ENCODE assay signal across 15 cellular contexts in the genomic region with DNA sequence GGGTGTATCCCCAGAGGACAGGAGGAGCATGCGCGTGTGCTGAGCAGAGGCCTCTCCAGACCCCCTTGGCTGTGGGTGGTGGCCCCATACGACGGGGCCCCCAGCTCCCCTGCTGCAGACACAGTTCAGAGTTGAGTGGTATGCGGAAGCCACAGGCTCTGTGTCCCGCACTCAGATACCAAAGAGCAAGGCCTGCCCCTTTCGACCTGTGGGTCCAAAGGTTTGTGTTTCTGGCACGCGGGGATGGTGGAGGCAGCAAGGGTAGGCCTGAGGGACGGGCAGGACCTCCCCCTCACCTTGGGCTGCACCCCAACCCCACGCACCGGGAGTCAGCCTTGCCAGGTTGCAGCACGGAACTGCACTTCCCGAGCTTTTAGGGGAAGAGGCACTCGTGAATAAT. TPM values are rescaled to one million over a fixed set of nuclear protein-coding genes. Genes with fewer than 3 reads are reported as not detected.
DNase-seq lines count a peak whose midpoint lies in the region; ATAC-seq and TF ChIP-seq lines count a peak whose summit lies in the region.
"Had no signal": no experiment of that assay in that cellular context is flagged by ENCODE, and none has a peak within 500 bp of the region (broad histone marks: within the 10 kb centered on the region; RNA-seq: fewer than 3 reads in every experiment).

Gene KCNAB2 (plus strand): TSS at position 328 of the 400 bp plus-strand sequence. CDS start 5,649 bp downstream, outside the sequence.

- peaks cover 5% of the 10 kb centered on the region for H3K4me1 Mint-ChIP-seq in activated CD4-positive, alpha-beta memory T cell treated with anti-CD3 and anti-CD28 coated beads for 36 hours (ENCODE audit: low read depth)

- no peak within 1 kb of the TSS for H3K4me3 Mint-ChIP-seq in activated CD4-positive, alpha-beta memory T cell treated with anti-CD3 and anti-CD28 coated beads for 36 hours
- H3K4me3 Mint-ChIP-seq: stimulated activated naive CD8-positive, alpha-beta T cell treated with anti-CD3 and anti-CD28 coated beads, Interleukin-15, Interleukin-2, amounts not matched to agents 100 ng/mL and 50 ng/mL, for 24 hours had no signal

- POLR2A ChIA-PET in activated CD4-positive, alpha-beta memory T cell treated with anti-CD3 and anti-CD28 coated beads for 36 hours (lab: Charles Lee), result no interaction called here

- CTCF ChIA-PET in activated CD4-positive, alpha-beta memory T cell treated with anti-CD3 and anti-CD28 coated beads for 36 hours (lab: Charles Lee), result no interaction called here

- no peak for ATAC-seq in sciatic nerve
- ATAC-seq in foreskin keratinocyte, result no peak
- ATAC-seq in GM18505 (IDR thresholded peaks at IDR 0.05; ENCODE audit: unreplicated experiment), result no peak

- no peak within 1 kb of the TSS for H3K27ac ChIP-seq in left ventricle myocardium inferior (replicated peaks)
- no peak within 1 kb of the TSS for H3K27ac ChIP-seq in foreskin keratinocyte
- H3K27ac ChIP-seq: 22Rv1, parathyroid adenoma had no signal

- no peak within 1 kb of the TSS for H3K4me3 ChIP-seq in left ventricle myocardium inferior

- H3K36me3 Mint-ChIP-seq in activated CD4-positive, alpha-beta memory T cell treated with anti-CD3 and anti-CD28 coated beads for 36 hours, result peaks cover 22% of the 10 kb centered on the region

- H3K4me1 ChIP-seq in left ventricle myocardium inferior (no peaks in the 10 kb centered on the region), foreskin keratinocyte (no peaks in the 10 kb centered on the region)
- H3K4me1 ChIP-seq: parathyroid adenoma had no signal

- DNase-seq in T-helper 1 cell (no peak), left ventricle myocardium inferior (no peak), sciatic nerve (ENCODE audit: low spot score) (no peak), foreskin keratinocyte (no peak), NCI-H1436 treated with DMSO at 0.1 percent for 48 hours (lab: John Stamatoyannopoulos, UW) (no peak)
- DNase-seq in activated CD4-positive, alpha-beta memory T cell treated with anti-CD3 and anti-CD28 coated beads for 36 hours, result no peak
- DNase-seq: activated naive CD4-positive, alpha-beta T cell treated with Interleukin-2 at 50 U/mL for 16 hours; DMS153; foreskin melanocyte; OCI-M1 had no signal

- no peaks in the 10 kb centered on the region for H3K27me3 Mint-ChIP-seq in activated CD4-positive, alpha-beta memory T cell treated with anti-CD3 and anti-CD28 coated beads for 36 hours
- H3K27me3 Mint-ChIP-seq: stimulated activated naive CD8-positive, alpha-beta T cell treated with anti-CD3 and anti-CD28 coated beads, Interleukin-15, Interleukin-2, amounts not matched to agents 100 ng/mL and 50 ng/mL, for 24 hours had no signal

- no peaks in the 10 kb centered on the region for H3K9me3 Mint-ChIP-seq in activated CD4-positive, alpha-beta memory T cell treated with anti-CD3 and anti-CD28 coated beads for 36 hours
- H3K9me3 Mint-ChIP-seq: stimulated activated naive CD8-positive, alpha-beta T cell treated with anti-CD3 and anti-CD28 coated beads, Interleukin-15, Interleukin-2, amounts not matched to agents 100 ng/mL and 50 ng/mL, for 24 hours had no signal

- intact Hi-C loops in T-helper 1 cell treated with Interleukin-12 subunit alpha and Interleukin-12 subunit beta and Interleukin-4 antibody, amounts not matched to agents 30 ng/mL and 1 ng/mL, for 36 hours (cut with micrococcal nuclease), result no loop called here
- intact Hi-C loops in activated CD4-positive, alpha-beta memory T cell treated with anti-CD3 and anti-CD28 coated beads for 36 hours (cut with micrococcal nuclease), result no loop called here
- intact Hi-C loops in left ventricle myocardium inferior (cut with micrococcal nuclease), result no loop called here
- intact Hi-C loops in sciatic nerve (cut with DNase I), result no loop called here

- TF ChIP-seq CTCF in left ventricle myocardium inferior (IDR thresholded peaks at IDR 0.05; ENCODE audit: borderline replicate concordance) (no peak), foreskin keratinocyte (conservative IDR thresholded peaks at IDR 0.05) (no peak)

- H3K36me3 ChIP-seq in left ventricle myocardium inferior, result peaks cover 15% of the 10 kb centered on the region

- H3K9me3 ChIP-seq in left ventricle myocardium inferior (replicated peaks), result no peaks in the 10 kb centered on the region

- no peak for TF ChIP-seq POLR2A in GM18505 (IDR thresholded peaks at IDR 0.05; ENCODE audit: borderline replicate concordance, extremely low read depth, insufficient read depth, insufficient read length)

- H3K27me3 ChIP-seq in left ventricle myocardium inferior (ENCODE audit: low read depth) (no peaks in the 10 kb centered on the region), foreskin keratinocyte (peaks cover 12% of the 10 kb centered on the region)

- no peak within 1 kb of the TSS for H3K27ac Mint-ChIP-seq in activated CD4-positive, alpha-beta memory T cell treated with anti-CD3 and anti-CD28 coated beads for 36 hours

RNA-seq across cellular contexts. Expression of gene KCNAB2, which starts in this region (rescaled TPM):
- total RNA-seq in T-helper 1 cell treated with Interleukin-12 subunit alpha and Interleukin-12 subunit beta and Interleukin-4 antibody, amounts not matched to agents 30 ng/mL and 1 ng/mL, for 36 hours, result 289 and 295 TPM in 2 replicates
- 100 to 1,000 TPM; 196 to 202 TPM for total RNA-seq in activated CD4-positive, alpha-beta memory T cell treated with anti-CD3 and anti-CD28 coated beads for 36 hours
- 31.0 TPM for total RNA-seq in left ventricle myocardium inferior
- 20.1 TPM for total RNA-seq in sciatic nerve
- 2.0 TPM in 2 replicates for total RNA-seq in foreskin keratinocyte
- polyA plus RNA-seq in foreskin keratinocyte, result 1.8 and 2.0 TPM in 2 replicates
